ENCODE assay signal across 2 cellular contexts in genomic region chr5:134880937-134881336, GRCh38.
TF ChIP-seq lines count a peak whose summit lies in the region.

No MANE protein-coding gene starts in this region.

TF ChIP-seq in A549, 52 proteins besides CTCF, POLR2A, EP300 and RAD21:
- peak; percentile 38 for TF ChIP-seq ZC3H11A (IDR thresholded peaks at IDR 0.05)

TF ChIP-seq in HEK293, 187 proteins besides CTCF, POLR2A, EP300 and RAD21:
- TF ChIP-seq ZNF558 (tag by site-specific recombination; IDR thresholded peaks at IDR 0.05): peak; percentile 66
- TF ChIP-seq ZNF140 (tag by site-specific recombination; IDR thresholded peaks at IDR 0.05): peak; percentile 77
- TF ChIP-seq ZNF664 (tag by site-specific recombination; IDR thresholded peaks at IDR 0.05): 0 out of 2 replicates have a peak, but pooled peaks have one; percentile 44
- peak; percentile 70 for TF ChIP-seq ZNF510 (tag by site-specific recombination; IDR thresholded peaks at IDR 0.05; ENCODE audit: insufficient replicate concordance)
- TF ChIP-seq ZNF292 (tag by site-specific recombination; IDR thresholded peaks at IDR 0.05; ENCODE audit: borderline replicate concordance, low read depth): 0 out of 2 replicates have a peak, but pooled peaks have one; percentile 70
- peak; percentile 34; the same call in 1 of the 2 replicates for TF ChIP-seq GLI2 (tag by site-specific recombination; IDR thresholded peaks at IDR 0.05; ENCODE audit: borderline replicate concordance, low read depth)
- 0 out of 2 replicates have a peak, but pooled peaks have one; percentile 40 for TF ChIP-seq ZNF202 (tag by site-specific recombination; IDR thresholded peaks at IDR 0.05; ENCODE audit: borderline replicate concordance)
- peak; percentile 58; the same call in 1 of the 2 replicates for TF ChIP-seq REST (tag by site-specific recombination; IDR thresholded peaks at IDR 0.05)
- TF ChIP-seq ZNF433 (tag by site-specific recombination; IDR thresholded peaks at IDR 0.05; ENCODE audit: low read depth): peak; percentile 25; the same call in 1 of the 2 replicates
- peak; percentile 57 for TF ChIP-seq ZBTB8A (tag by site-specific recombination; IDR thresholded peaks at IDR 0.05)
- TF ChIP-seq ZNF654 (tag by site-specific recombination; IDR thresholded peaks at IDR 0.05; ENCODE audit: low read depth): peak; percentile 30; the same call in 1 of the 2 replicates
- TF ChIP-seq ZNF791 (tag by site-specific recombination; IDR thresholded peaks at IDR 0.05): peak; percentile 64; the same call in 1 of the 2 replicates
- peak; percentile 60 for TF ChIP-seq ZXDB (tag by site-specific recombination; IDR thresholded peaks at IDR 0.05)
- TF ChIP-seq ZNF501 (tag by site-specific recombination; IDR thresholded peaks at IDR 0.05): 0 out of 2 replicates have a peak, but pooled peaks have one; percentile 52
- TF ChIP-seq ZNF518A (tag by site-specific recombination; conservative IDR thresholded peaks at IDR 0.05; ENCODE audit: low read depth): peak; percentile 85
- TF ChIP-seq ZNF623 (tag by site-specific recombination; IDR thresholded peaks at IDR 0.05): peak; percentile 62
- TF ChIP-seq ZNF394 (tag by site-specific recombination; IDR thresholded peaks at IDR 0.05; ENCODE audit: borderline replicate concordance): peak; percentile 89; the same call in 1 of the 2 replicates
- TF ChIP-seq ZNF266 (tag by site-specific recombination; IDR thresholded peaks at IDR 0.05; ENCODE audit: low read depth): peak; percentile 82
- peak; percentile 77 for TF ChIP-seq ZNF426 (tag by site-specific recombination; IDR thresholded peaks at IDR 0.05)
- TF ChIP-seq ZBTB11 (tag by site-specific recombination; conservative IDR thresholded peaks at IDR 0.05; ENCODE audit: low read depth): peak; percentile 75
